ENCODE assay signal across 32 cellular contexts in genomic region chr20:38320221-38320620, GRCh38. TPM values are rescaled to one million over a fixed set of nuclear protein-coding genes. Genes with fewer than 3 reads are reported as not detected.
"Had no signal": no experiment of that assay in that cellular context is flagged by ENCODE, and none has a peak within 500 bp of the region (broad histone marks: within the 10 kb centered on the region; RNA-seq: fewer than 3 reads in every experiment).

No MANE protein-coding gene starts in this region.

- ATAC-seq: activated CD8-positive, alpha-beta memory T cell treated with anti-CD3 and anti-CD28 coated beads, Interleukin-2, amount 10 ng/mL, durations not matched to agents 7 days and 5 days; activated naive CD4-positive, alpha-beta T cell treated with anti-CD3 and anti-CD28 coated beads, Interleukin-2, amount 50 U/mL, for 72 hours; activated naive CD8-positive, alpha-beta T cell treated with anti-CD3 and anti-CD28 coated beads, Interleukin-2, amount 50 U/mL, for 24 hours; body of pancreas; SK-N-SH treated with all-trans-retinoic acid at 6 μM for 48 hours had no signal

- H3K27me3 ChIP-seq: ascending aorta, body of pancreas, Peyer's patch, SJSA1 had no signal

- DNase-seq: activated B cell treated with CpG ODN at 0.5 μM for 24 hours; activated CD4-positive, alpha-beta T cell treated with anti-CD3 and anti-CD28 coated beads for 1 hour; activated CD4-positive, alpha-beta T cell treated with anti-CD3 and anti-CD28 coated beads, Interleukin-2, amount 10 ng/mL, durations not matched to agents 24 days and 14 days; activated CD4-positive, alpha-beta T cell treated with anti-CD3 and anti-CD28 coated beads, Interleukin-2, amount 50 U/mL, for 48 hours; activated CD8-positive, alpha-beta memory T cell treated with anti-CD3 and anti-CD28 coated beads, Interleukin-2, amount 10 ng/mL, durations not matched to agents 7 days and 5 days; activated effector memory CD4-positive, alpha-beta T cell treated with Interleukin-2 at 50 U/mL for 16 hours; activated naive CD4-positive, alpha-beta T cell treated with Interleukin-2 at 50 U/mL for 16 hours; activated naive CD8-positive, alpha-beta T cell treated with anti-CD3 and anti-CD28 coated beads, Interleukin-2, amount 50 U/mL, for 24 hours; activated T-cell treated with anti-CD3 and anti-CD28 coated beads, Interleukin-2, amount 50 U/mL, for 24 hours; amniotic stem cell; body of pancreas; KG1; NCI-H1092; NCI-H1417 treated with DMSO at 0.1 percent for 48 hours; NCI-H1694; NCI-H2029; NCI-H2107; NCI-H2171 treated with DMSO at 0.1 percent for 48 hours; NCI-H226; NCI-H526 treated with DMSO at 0.1 percent for 48 hours; NCI-H82; Peyer's patch; SHP77; SW 1271 had no signal

- H3K4me3 ChIP-seq: ascending aorta, body of pancreas, Peyer's patch, SJSA1 had no signal

- H3K27ac ChIP-seq: ascending aorta, body of pancreas, Peyer's patch, SJSA1 had no signal

- H3K4me1 ChIP-seq: ascending aorta, body of pancreas, Peyer's patch, SJSA1 had no signal

- H3K9me3 ChIP-seq: ascending aorta, body of pancreas, Peyer's patch, SJSA1 had no signal

- H3K36me3 ChIP-seq: ascending aorta, Peyer's patch, SJSA1 had no signal

RNA-seq across cellular contexts. Expression of gene BPI, which starts 16.3 kb away (rescaled TPM):
- total RNA-seq: activated B cell treated with CpG ODN at 0.5 μM for 24 hours; activated CD4-positive, alpha-beta T cell treated with anti-CD3 and anti-CD28 coated beads, Interleukin-2, amount 10 ng/mL, durations not matched to agents 24 days and 14 days; activated CD8-positive, alpha-beta memory T cell treated with anti-CD3 and anti-CD28 coated beads, Interleukin-2, amount 10 ng/mL, durations not matched to agents 7 days and 5 days; activated naive CD4-positive, alpha-beta T cell treated with anti-CD3 and anti-CD28 coated beads, Interleukin-2, amount 50 U/mL, for 72 hours; activated T-helper 1 cell treated with anti-CD3 and anti-CD28 coated beads, Interleukin-12 subunit alpha, Interleukin-12 subunit beta, Interleukin-2, Interleukin-4 antibody, amounts not matched to agents 30 ng/mL and 10 ng/mL and 1 ng/mL, durations not matched to agents 14 hours and 24 hours and 36 hours; ascending aorta; body of pancreas; LHCN-M2; MCF 10A; NCI-H460; Peyer's patch had no signal

RNA-seq across cellular contexts. Expression of gene LBP, which starts 26.1 kb away (rescaled TPM):
- total RNA-seq: activated B cell treated with CpG ODN at 0.5 μM for 24 hours; activated CD4-positive, alpha-beta T cell treated with anti-CD3 and anti-CD28 coated beads, Interleukin-2, amount 10 ng/mL, durations not matched to agents 24 days and 14 days; activated CD8-positive, alpha-beta memory T cell treated with anti-CD3 and anti-CD28 coated beads, Interleukin-2, amount 10 ng/mL, durations not matched to agents 7 days and 5 days; activated naive CD4-positive, alpha-beta T cell treated with anti-CD3 and anti-CD28 coated beads, Interleukin-2, amount 50 U/mL, for 72 hours; activated T-helper 1 cell treated with anti-CD3 and anti-CD28 coated beads, Interleukin-12 subunit alpha, Interleukin-12 subunit beta, Interleukin-2, Interleukin-4 antibody, amounts not matched to agents 30 ng/mL and 10 ng/mL and 1 ng/mL, durations not matched to agents 14 hours and 24 hours and 36 hours; LHCN-M2; MCF 10A; NCI-H460; Peyer's patch; SJSA1 had no signal

RNA-seq across cellular contexts. Expression of gene KIAA1755, which starts 59.7 kb away (rescaled TPM):
- total RNA-seq: activated B cell treated with CpG ODN at 0.5 μM for 24 hours; activated CD4-positive, alpha-beta T cell treated with anti-CD3 and anti-CD28 coated beads, Interleukin-2, amount 10 ng/mL, durations not matched to agents 24 days and 14 days; activated CD8-positive, alpha-beta memory T cell treated with anti-CD3 and anti-CD28 coated beads, Interleukin-2, amount 10 ng/mL, durations not matched to agents 7 days and 5 days; activated naive CD4-positive, alpha-beta T cell treated with anti-CD3 and anti-CD28 coated beads, Interleukin-2, amount 50 U/mL, for 72 hours; activated T-helper 1 cell treated with anti-CD3 and anti-CD28 coated beads, Interleukin-12 subunit alpha, Interleukin-12 subunit beta, Interleukin-2, Interleukin-4 antibody, amounts not matched to agents 30 ng/mL and 10 ng/mL and 1 ng/mL, durations not matched to agents 14 hours and 24 hours and 36 hours; MCF 10A; NCI-H460 had no signal
